In genomic region chr11:104522650-104523049, GRCh38 we compare ENCODE assay signal across 22 cellular contexts.
DNase-seq lines count a peak whose midpoint lies in the region; ATAC-seq, FAIRE-seq and TF ChIP-seq lines count a peak whose summit lies in the region.
"Had no signal": no experiment of that assay in that cellular context is flagged by ENCODE, and none has a peak within 500 bp of the region (broad histone marks: within the 10 kb centered on the region; RNA-seq: fewer than 3 reads in every experiment).

No MANE protein-coding gene starts in this region.

- ATAC-seq in pancreas (peak; percentile 68 to 90 (median 81)), GM18505 (IDR thresholded peaks at IDR 0.05; ENCODE audit: unreplicated experiment) (no peak), GM19467 (IDR thresholded peaks at IDR 0.05; ENCODE audit: unreplicated experiment) (no peak), HG02852 (IDR thresholded peaks at IDR 0.05; ENCODE audit: unreplicated experiment) (no peak)
- ATAC-seq: GM23338; natural killer cell treated with Interleukin-12 subunit alpha and Interleukin-12 subunit beta and Interleukin-15 and Interleukin-18, amount 100 ng/mL, for 72 hours had no signal

- intact Hi-C loops in pancreas (cut with DNase I), result no loop called here

- TF ChIP-seq POLR2A in GM18505 (IDR thresholded peaks at IDR 0.05; ENCODE audit: borderline replicate concordance, extremely low read depth, insufficient read depth, insufficient read length), result no peak

- H3K36me3 ChIP-seq in pancreas, result no peaks in the 10 kb centered on the region
- H3K36me3 ChIP-seq: breast epithelium, heart right ventricle, SJCRH30, suprapubic skin had no signal

- peaks cover 0 to 13% (median 4%) of the 10 kb centered on the region in 3 donors for H3K4me1 ChIP-seq in pancreas
- H3K4me1 ChIP-seq: breast epithelium, SJCRH30 had no signal

- DNase-seq in NCI-H1105 treated with DMSO at 0.1 percent for 48 hours (lab: John Stamatoyannopoulos, UW), result peak; percentile 45
- no peak for DNase-seq in NCI-H1105 (lab: John Stamatoyannopoulos, UW)
- DNase-seq in NCI-H524 (lab: John Stamatoyannopoulos, UW), result peak; percentile 53 to 77
- DNase-seq in choroid plexus epithelial cell (ENCODE audit: low read depth), result peak; percentile 70
- peak in 4 of 6 donors; percentile 13 to 53 (median 37) for DNase-seq in pancreas
- DNase-seq: activated CD8-positive, alpha-beta memory T cell treated with anti-CD3 and anti-CD28 coated beads for 24 hours; DMS79; heart right ventricle; islet precursor cell; mesenchymal stem cell; NCI-H1436 treated with DMSO at 0.1 percent for 48 hours; NCI-H226; SJCRH30; T-helper 9 cell had no signal

- no peaks in the 10 kb centered on the region for H3K27me3 ChIP-seq in pancreas
- H3K27me3 ChIP-seq: breast epithelium, heart right ventricle, SJCRH30, suprapubic skin had no signal

- FAIRE-seq in pancreas (lab: Jason Lieb, UNC), result no peak

- H3K9me3 ChIP-seq in pancreas, result no peaks in the 10 kb centered on the region
- H3K9me3 ChIP-seq: breast epithelium, SJCRH30, suprapubic skin had no signal

- TF ChIP-seq CTCF in choroid plexus epithelial cell (conservative IDR thresholded peaks at IDR 0.05; ENCODE audit: low read depth, low read length), result no peak
- no peak for TF ChIP-seq CTCF in pancreas (IDR thresholded peaks at IDR 0.05)

- no peak overlapping the region for H3K27ac ChIP-seq in pancreas
- H3K27ac ChIP-seq: 22Rv1, breast epithelium, heart right ventricle, SJCRH30, suprapubic skin had no signal

- no peak overlapping the region for H3K4me3 ChIP-seq in choroid plexus epithelial cell (ENCODE audit: low read depth, low read length)
- no peak overlapping the region for H3K4me3 ChIP-seq in pancreas
- H3K4me3 ChIP-seq: breast epithelium, GM23338, heart right ventricle, SJCRH30, suprapubic skin had no signal

Comparison
In these comparisons a context has a peak if more than half of its experiments do, and no peak if none do; other contexts are left out.
1. ATAC-seq: peak in pancreas (4 of 4); none in GM18505 (single experiment), GM19467 (single experiment) and HG02852 (single experiment).